ENCODE assay signal across 1 cellular context in the genomic region with DNA sequence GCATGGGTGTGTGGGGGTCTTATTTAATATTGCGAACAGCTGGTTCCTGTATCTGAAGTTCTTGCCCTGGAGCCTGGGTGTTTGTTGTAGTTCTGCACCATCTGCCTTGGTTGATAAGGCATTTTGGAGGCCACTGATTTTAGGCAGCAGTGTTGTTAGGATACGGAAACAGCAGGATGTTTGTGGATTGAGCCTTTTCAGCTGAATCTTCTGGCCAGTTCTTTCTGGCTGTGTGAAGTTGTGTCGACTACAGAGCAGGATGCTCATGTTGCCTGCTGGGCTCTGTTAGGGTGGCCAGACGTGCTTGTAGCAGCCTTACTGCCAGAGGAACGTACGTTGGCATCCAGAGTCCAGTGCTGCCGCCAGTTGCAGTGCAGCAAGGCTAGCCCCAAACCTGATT.
TF ChIP-seq lines count a peak whose summit lies in the region.

No MANE protein-coding gene starts in this region.

TF ChIP-seq in K562, 482 proteins besides CTCF, POLR2A, EP300 and RAD21 (continued from another document):
- TF ChIP-seq, protein P1, sequence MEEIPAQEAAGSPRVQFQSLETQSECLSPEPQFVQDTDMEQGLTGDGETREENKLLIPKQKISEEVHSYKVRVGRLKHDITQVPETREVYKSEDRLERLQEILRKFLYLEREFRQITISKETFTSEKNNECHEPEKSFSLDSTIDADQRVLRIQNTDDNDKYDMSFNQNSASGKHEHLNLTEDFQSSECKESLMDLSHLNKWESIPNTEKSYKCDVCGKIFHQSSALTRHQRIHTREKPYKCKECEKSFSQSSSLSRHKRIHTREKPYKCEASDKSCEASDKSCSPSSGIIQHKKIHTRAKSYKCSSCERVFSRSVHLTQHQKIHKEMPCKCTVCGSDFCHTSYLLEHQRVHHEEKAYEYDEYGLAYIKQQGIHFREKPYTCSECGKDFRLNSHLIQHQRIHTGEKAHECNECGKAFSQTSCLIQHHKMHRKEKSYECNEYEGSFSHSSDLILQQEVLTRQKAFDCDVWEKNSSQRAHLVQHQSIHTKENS (CRISPR knock-in tag; IDR thresholded peaks at IDR 0.05): no peak
- TF ChIP-seq PCBP2 (IDR thresholded peaks at IDR 0.05; ENCODE audit: low read depth, low read length, poor library complexity, severe bottlenecking) (no peak), KDM1A (IDR thresholded peaks at IDR 0.05) (peak; percentile 90 to 92), ZKSCAN3 (CRISPR knock-in tag; IDR thresholded peaks at IDR 0.05) (no peak), NFIC (IDR thresholded peaks at IDR 0.05) (peak; percentile 51; the same call in 1 of the 2 replicates), ARID1B (IDR thresholded peaks at IDR 0.05) (peak; percentile 85), ETV5 (CRISPR knock-in tag; IDR thresholded peaks at IDR 0.05; ENCODE audit: low read depth) (peak; percentile 62), CBFA2T2 (conservative IDR thresholded peaks at IDR 0.05) (peak; percentile 87)
- TF ChIP-seq, protein P2, sequence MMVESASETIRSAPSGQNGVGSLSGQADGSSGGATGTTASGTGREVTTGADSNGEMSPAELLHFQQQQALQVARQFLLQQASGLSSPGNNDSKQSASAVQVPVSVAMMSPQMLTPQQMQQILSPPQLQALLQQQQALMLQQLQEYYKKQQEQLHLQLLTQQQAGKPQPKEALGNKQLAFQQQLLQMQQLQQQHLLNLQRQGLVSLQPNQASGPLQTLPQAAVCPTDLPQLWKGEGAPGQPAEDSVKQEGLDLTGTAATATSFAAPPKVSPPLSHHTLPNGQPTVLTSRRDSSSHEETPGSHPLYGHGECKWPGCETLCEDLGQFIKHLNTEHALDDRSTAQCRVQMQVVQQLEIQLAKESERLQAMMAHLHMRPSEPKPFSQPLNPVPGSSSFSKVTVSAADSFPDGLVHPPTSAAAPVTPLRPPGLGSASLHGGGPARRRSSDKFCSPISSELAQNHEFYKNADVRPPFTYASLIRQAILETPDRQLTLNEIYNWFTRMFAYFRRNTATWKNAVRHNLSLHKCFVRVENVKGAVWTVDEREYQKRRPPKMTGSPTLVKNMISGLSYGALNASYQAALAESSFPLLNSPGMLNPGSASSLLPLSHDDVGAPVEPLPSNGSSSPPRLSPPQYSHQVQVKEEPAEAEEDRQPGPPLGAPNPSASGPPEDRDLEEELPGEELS (CRISPR knock-in tag; IDR thresholded peaks at IDR 0.05; ENCODE audit: borderline replicate concordance): no peak
